ENCODE assay signal across 12 cellular contexts in genomic region chr14:65195042-65195719, GRCh38.
DNase-seq lines count a peak whose midpoint lies in the region; ATAC-seq and TF ChIP-seq lines count a peak whose summit lies in the region.
"Had no signal": no experiment of that assay in that cellular context is flagged by ENCODE, and none has a peak within 500 bp of the region (broad histone marks: within the 10 kb centered on the region; RNA-seq: fewer than 3 reads in every experiment).

No MANE protein-coding gene starts in this region.

- H3K4me1 ChIP-seq in OCI-LY1 (ENCODE audit: insufficient read depth, low read length, severe bottlenecking) (peaks cover 30% of the 10 kb centered on the region), prostate gland (replicated peaks) (no peaks in the 10 kb centered on the region)
- H3K4me1 ChIP-seq: uterus had no signal

- H3K27me3 Mint-ChIP-seq in activated CD8-positive, alpha-beta T cell treated with anti-CD3 and anti-CD28 coated beads for 36 hours: no peaks in the 10 kb centered on the region

- peak overlapping the region; percentile 54 for H3K4me2 ChIP-seq in OCI-LY1 (ENCODE audit: low read length)

- intact Hi-C loops in prostate gland (cut with DNase I): no loop called here
- intact Hi-C loops in activated CD8-positive, alpha-beta T cell treated with anti-CD3 and anti-CD28 coated beads for 36 hours (cut with micrococcal nuclease): no loop called here

- no peak for DNase-seq in prostate gland (ENCODE audit: low spot score)
- DNase-seq in AG08395 (ENCODE audit: low spot score): no peak
- no peak for DNase-seq in activated CD8-positive, alpha-beta T cell treated with anti-CD3 and anti-CD28 coated beads for 36 hours
- no peak for DNase-seq in NCI-H69 (lab: John Stamatoyannopoulos, UW)
- DNase-seq: aorta, midbrain, right cardiac atrium, uterus had no signal

- H3K27ac ChIP-seq in OCI-LY1 (ENCODE audit: low read depth, low read length, poor library complexity, severe bottlenecking): peak overlapping the region; percentile 62
- no peak overlapping the region for H3K27ac ChIP-seq in prostate gland
- H3K27ac ChIP-seq: uterus had no signal

- H2AFZ ChIP-seq in OCI-LY1 (ENCODE audit: low read length): no peak overlapping the region

- ATAC-seq in GM18520 (IDR thresholded peaks at IDR 0.05; ENCODE audit: unreplicated experiment) (peak; percentile 92), GM21367 (IDR thresholded peaks at IDR 0.05; ENCODE audit: unreplicated experiment) (peak; percentile 73), HG02981 (IDR thresholded peaks at IDR 0.05; ENCODE audit: unreplicated experiment) (peak; percentile 88)
- no peak for ATAC-seq in activated CD8-positive, alpha-beta T cell treated with anti-CD3 and anti-CD28 coated beads for 36 hours
- ATAC-seq: right cardiac atrium had no signal

- CTCF ChIA-PET in activated CD8-positive, alpha-beta T cell treated with anti-CD3 and anti-CD28 coated beads for 36 hours (lab: Charles Lee): interaction anchor here (0.6 to 1.4 kb wide), 4 partner anchors 10 to 790 kb away, joined by 3 to 5 read pairs (median 3); no protein-coding TSS in a partner anchor

- H3F3A ChIP-seq in OCI-LY1 (ENCODE audit: insufficient read depth, low read length): no peaks in the 10 kb centered on the region

- H3K9me2 ChIP-seq in OCI-LY1 (ENCODE audit: low read depth, low read length): no peaks in the 10 kb centered on the region

- H3K36me3 ChIP-seq in OCI-LY1 (ENCODE audit: insufficient read depth, low read length) (no peaks in the 10 kb centered on the region; the same call in 1 of the 2 replicates), prostate gland (no peaks in the 10 kb centered on the region)
- H3K36me3 ChIP-seq: uterus had no signal

- H3K79me2 ChIP-seq in OCI-LY1 (ENCODE audit: insufficient read depth, low read length): no peaks in the 10 kb centered on the region

- H3K9ac ChIP-seq in OCI-LY1 (ENCODE audit: low read length): peak overlapping the region; percentile 7; the same call in 1 of the 2 replicates

- H4K20me1 ChIP-seq in OCI-LY1 (ENCODE audit: insufficient read depth, low read length): no peaks in the 10 kb centered on the region

- no peak overlapping the region for H3K27ac Mint-ChIP-seq in activated CD8-positive, alpha-beta T cell treated with anti-CD3 and anti-CD28 coated beads for 36 hours

- H3K9me3 ChIP-seq in OCI-LY1 (ENCODE audit: low read length): no peaks in the 10 kb centered on the region
- no peaks in the 10 kb centered on the region for H3K9me3 ChIP-seq in prostate gland
- H3K9me3 ChIP-seq: uterus had no signal

- H3K9me3 Mint-ChIP-seq in activated CD8-positive, alpha-beta T cell treated with anti-CD3 and anti-CD28 coated beads for 36 hours: no peaks in the 10 kb centered on the region

- H3K27me3 ChIP-seq in OCI-LY1 (ENCODE audit: insufficient read depth, low read length) (no peaks in the 10 kb centered on the region), prostate gland (replicated peaks; ENCODE audit: insufficient read depth) (no peaks in the 10 kb centered on the region)
- H3K27me3 ChIP-seq: uterus had no signal

- 94% methylated on average over 9 of the region's 9 CpGs for WGBS in prostate gland

- H3K4me3 ChIP-seq in OCI-LY1 (ENCODE audit: low read depth, low read length, poor library complexity, severe bottlenecking) (peak overlapping the region; percentile 13), prostate gland (no peak overlapping the region)
- H3K4me3 ChIP-seq: uterus had no signal

- TF ChIP-seq POLR2A in prostate gland (IDR thresholded peaks at IDR 0.05): no peak

- H3K4me1 Mint-ChIP-seq in activated CD8-positive, alpha-beta T cell treated with anti-CD3 and anti-CD28 coated beads for 36 hours (ENCODE audit: low read depth): peaks cover 4% of the 10 kb centered on the region

- H3K36me3 Mint-ChIP-seq in activated CD8-positive, alpha-beta T cell treated with anti-CD3 and anti-CD28 coated beads for 36 hours (ENCODE audit: low read depth): no peaks in the 10 kb centered on the region

- TF ChIP-seq CTCF in OCI-LY1 (IDR thresholded peaks at IDR 0.05; ENCODE audit: low read length) (no peak), prostate gland (IDR thresholded peaks at IDR 0.05) (no peak)
- TF ChIP-seq CTCF in activated CD8-positive, alpha-beta T cell treated with anti-CD3 and anti-CD28 coated beads for 36 hours (IDR thresholded peaks at IDR 0.05): no peak

- POLR2A ChIA-PET in activated CD8-positive, alpha-beta T cell treated with anti-CD3 and anti-CD28 coated beads for 36 hours (lab: Charles Lee): no interaction called here

- H3K4me3 Mint-ChIP-seq in activated CD8-positive, alpha-beta T cell treated with anti-CD3 and anti-CD28 coated beads for 36 hours: no peak overlapping the region
